In the genomic region with DNA sequence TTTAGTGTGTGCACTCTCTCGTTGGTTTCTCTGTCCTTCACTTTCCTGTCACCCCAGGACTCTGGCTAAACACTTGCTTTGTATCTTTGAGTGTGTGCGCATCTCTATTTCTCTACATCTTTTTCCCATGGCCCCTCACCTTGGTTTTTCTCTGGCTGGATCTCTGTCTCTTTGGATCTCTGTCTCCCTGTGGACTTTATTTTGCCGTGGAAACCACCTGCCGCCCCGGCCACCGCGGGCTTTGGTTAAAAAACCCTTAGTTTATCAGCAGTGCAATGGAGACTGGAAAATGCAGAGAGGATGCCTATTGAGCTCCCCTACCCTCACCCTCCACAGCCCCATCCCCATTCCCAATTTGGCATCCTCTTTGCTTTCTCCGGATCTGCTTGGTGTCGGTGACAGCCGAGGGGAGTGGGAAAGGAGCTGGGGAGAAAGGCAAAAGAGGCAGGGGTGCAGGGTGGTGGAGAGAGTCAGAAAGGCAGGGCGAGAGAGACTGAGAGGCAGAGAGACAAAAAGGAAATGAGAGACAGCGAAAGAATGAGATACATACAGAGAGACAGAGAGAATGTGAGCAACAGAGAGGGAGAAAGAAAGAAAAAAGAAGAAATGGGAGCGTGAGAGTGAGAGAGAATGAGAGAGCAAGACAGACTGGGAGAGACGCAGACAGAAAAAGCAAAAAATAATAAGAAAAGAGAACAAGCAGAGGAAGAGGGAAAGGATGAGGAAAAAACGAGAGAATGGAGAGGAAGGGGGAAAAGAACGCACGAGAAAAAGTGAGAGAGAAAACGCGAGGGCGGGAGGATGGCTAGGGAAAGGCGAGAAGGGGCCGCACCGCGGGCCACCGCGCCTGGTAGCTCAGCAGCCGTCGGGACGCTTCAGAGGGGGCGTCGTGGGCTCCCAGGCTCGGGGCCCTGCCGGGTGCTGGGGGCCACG, we compare ENCODE assay signal across 18 cellular contexts. TPM values are rescaled to one million over a fixed set of nuclear protein-coding genes. Genes with fewer than 3 reads are reported as not detected.
DNase-seq lines count a peak whose midpoint lies in the region; ATAC-seq and TF ChIP-seq lines count a peak whose summit lies in the region.
"Had no signal": no experiment of that assay in that cellular context is flagged by ENCODE, and none has a peak within 500 bp of the region (broad histone marks: within the 10 kb centered on the region; RNA-seq: fewer than 3 reads in every experiment).

No MANE protein-coding gene starts in this region.

- POLR2A ChIA-PET in activated B cell treated with CpG ODN at 0.5 μM for 24 hours (lab: Charles Lee): no interaction called here

- H3K36me3 Mint-ChIP-seq in activated B cell treated with CpG ODN at 0.5 μM for 24 hours (ENCODE audit: low read depth): no peaks in the 10 kb centered on the region
- no peaks in the 10 kb centered on the region for H3K36me3 Mint-ChIP-seq in activated CD4-positive, alpha-beta T cell treated with anti-CD3 and anti-CD28 coated beads, Interleukin-2, amount 10 ng/mL, durations not matched to agents 24 days and 14 days (ENCODE audit: low read depth)
- H3K36me3 Mint-ChIP-seq: activated naive CD8-positive, alpha-beta T cell treated with anti-CD3 and anti-CD28 coated beads for 36 hours had no signal

- no peak for DNase-seq in right cardiac atrium
- no peak for DNase-seq in Right ventricle myocardium superior
- DNase-seq in activated B cell treated with CpG ODN at 0.5 μM for 24 hours: no peak
- no peak for DNase-seq in activated CD4-positive, alpha-beta T cell treated with anti-CD3 and anti-CD28 coated beads, Interleukin-2, amount 10 ng/mL, durations not matched to agents 24 days and 14 days
- DNase-seq in activated CD4-positive, CD25-positive, alpha-beta regulatory T cell treated with anti-CD3 and anti-CD28 coated beads, Interleukin-2, amount 50 U/mL, for 72 hours: no peak
- DNase-seq in cortex of kidney (lab: John Stamatoyannopoulos, UW): no peak
- DNase-seq: activated CD4-positive, alpha-beta T cell treated with anti-CD3 and anti-CD28 coated beads for 4 hours; activated T-cell treated with anti-CD3 and anti-CD28 coated beads, Interleukin-2, amount 50 U/mL, for 4 hours; NCI-H1092 treated with DMSO at 0.1 percent for 48 hours had no signal

- peaks cover 4% of the 10 kb centered on the region for H3K4me1 ChIP-seq in right cardiac atrium (ENCODE audit: control insufficient read depth, insufficient read depth, low read length)
- H3K4me1 ChIP-seq in muscle layer of duodenum (ENCODE audit: control insufficient read depth in 1 of 2, insufficient read depth in 2 of 2, low read length in 2 of 2): peaks cover 0 to 19% of the 10 kb centered on the region in 2 donors

- no peak for TF ChIP-seq CTCF in activated B cell treated with CpG ODN at 0.5 μM for 24 hours (IDR thresholded peaks at IDR 0.05)

- no peak overlapping the region for H3K27ac Mint-ChIP-seq in activated B cell treated with CpG ODN at 0.5 μM for 24 hours
- no peak overlapping the region for H3K27ac Mint-ChIP-seq in activated CD4-positive, alpha-beta T cell treated with anti-CD3 and anti-CD28 coated beads, Interleukin-2, amount 10 ng/mL, durations not matched to agents 24 days and 14 days
- H3K27ac Mint-ChIP-seq: activated naive CD8-positive, alpha-beta T cell treated with anti-CD3 and anti-CD28 coated beads for 36 hours; T-helper 2 cell treated with Interferon-gamma antibody and Interleukin-4, amounts not matched to agents 5 μg/mL and 100 μg/mL, for 36 hours had no signal

- intact Hi-C loops in right cardiac atrium (cut with DNase I): no loop called here
- intact Hi-C loops in Right ventricle myocardium superior (cut with DNase I): no loop called here
- intact Hi-C loops in activated B cell treated with CpG ODN at 0.5 μM for 24 hours (cut with micrococcal nuclease): loop anchor here (1.0 kb wide), 1 partner anchor 19 kb away; no protein-coding TSS in a partner anchor
- intact Hi-C loops in activated CD4-positive, alpha-beta T cell treated with anti-CD3 and anti-CD28 coated beads, Interleukin-2, amount 10 ng/mL, durations not matched to agents 24 days and 14 days (cut with micrococcal nuclease): loop anchor here (1.0 to 5.0 kb wide), 4 partner anchors 19 to 536 kb away; a partner anchor contains a TSS

- no peaks in the 10 kb centered on the region for H3K9me3 ChIP-seq in right cardiac atrium (ENCODE audit: control insufficient read depth, low read length)
- H3K9me3 ChIP-seq in muscle layer of duodenum (ENCODE audit: control insufficient read depth in 1 of 2, low read length in 2 of 2): no peaks in the 10 kb centered on the region

- no peaks in the 10 kb centered on the region for H3K9me3 Mint-ChIP-seq in activated B cell treated with CpG ODN at 0.5 μM for 24 hours
- no peaks in the 10 kb centered on the region for H3K9me3 Mint-ChIP-seq in activated CD4-positive, alpha-beta T cell treated with anti-CD3 and anti-CD28 coated beads, Interleukin-2, amount 10 ng/mL, durations not matched to agents 24 days and 14 days
- H3K9me3 Mint-ChIP-seq: activated naive CD8-positive, alpha-beta T cell treated with anti-CD3 and anti-CD28 coated beads for 36 hours; activated T-cell treated with anti-CD3 and anti-CD28 coated beads, Interleukin-2, amount 50 U/mL, for 4 hours; T-helper 2 cell treated with Interferon-gamma antibody and Interleukin-4, amounts not matched to agents 5 μg/mL and 100 μg/mL, for 36 hours had no signal

- H3K4me3 ChIP-seq in right cardiac atrium (ENCODE audit: low read length) (peak overlapping the region; percentile 65), muscle layer of duodenum (ENCODE audit: low read depth in 1 of 2, low read length in 2 of 2) (peak overlapping the region; percentile 24 to 66)

- H3K36me3 ChIP-seq in muscle layer of duodenum (ENCODE audit: control insufficient read depth in 1 of 2, insufficient read depth in 2 of 2, low read length in 2 of 2): no peaks in the 10 kb centered on the region

- CTCF ChIA-PET in activated B cell treated with CpG ODN at 0.5 μM for 24 hours (lab: Charles Lee): no interaction called here

- no peak overlapping the region for H3K27ac ChIP-seq in right cardiac atrium (ENCODE audit: low read length)
- no peak overlapping the region for H3K27ac ChIP-seq in muscle layer of duodenum (ENCODE audit: low read length)

- peaks cover 36% of the 10 kb centered on the region for H3K27me3 Mint-ChIP-seq in activated B cell treated with CpG ODN at 0.5 μM for 24 hours
- peaks cover 65% of the 10 kb centered on the region for H3K27me3 Mint-ChIP-seq in activated CD4-positive, alpha-beta T cell treated with anti-CD3 and anti-CD28 coated beads, Interleukin-2, amount 10 ng/mL, durations not matched to agents 24 days and 14 days

- no peaks in the 10 kb centered on the region for H3K27me3 ChIP-seq in right cardiac atrium (ENCODE audit: control insufficient read depth, insufficient read depth)
- H3K27me3 ChIP-seq in muscle layer of duodenum (ENCODE audit: low read depth, low read length): peaks cover 19% of the 10 kb centered on the region

- WGBS in right cardiac atrium: 4% methylated on average over 27 of the region's 34 CpGs

- peaks cover 12% of the 10 kb centered on the region for H3K4me1 Mint-ChIP-seq in activated B cell treated with CpG ODN at 0.5 μM for 24 hours
- peaks cover 11% of the 10 kb centered on the region for H3K4me1 Mint-ChIP-seq in activated CD4-positive, alpha-beta T cell treated with anti-CD3 and anti-CD28 coated beads, Interleukin-2, amount 10 ng/mL, durations not matched to agents 24 days and 14 days

- no peak overlapping the region for H3K4me3 Mint-ChIP-seq in activated B cell treated with CpG ODN at 0.5 μM for 24 hours
- no peak overlapping the region for H3K4me3 Mint-ChIP-seq in activated CD4-positive, alpha-beta T cell treated with anti-CD3 and anti-CD28 coated beads, Interleukin-2, amount 10 ng/mL, durations not matched to agents 24 days and 14 days
- H3K4me3 Mint-ChIP-seq: activated naive CD8-positive, alpha-beta T cell treated with anti-CD3 and anti-CD28 coated beads for 36 hours; activated T-cell treated with anti-CD3 and anti-CD28 coated beads, Interleukin-2, amount 50 U/mL, for 4 hours; T-helper 2 cell treated with Interferon-gamma antibody and Interleukin-4, amounts not matched to agents 5 μg/mL and 100 μg/mL, for 36 hours had no signal

- ATAC-seq in right cardiac atrium (no peak), Right ventricle myocardium superior (ENCODE audit: poor library complexity) (no peak), activated B cell treated with CpG ODN at 0.5 μM for 24 hours (ENCODE audit: low read depth) (peak; percentile 16), GM19452 (IDR thresholded peaks at IDR 0.05; ENCODE audit: unreplicated experiment) (no peak)
- ATAC-seq: HepG2 had no signal

RNA-seq across cellular contexts. Expression of a gene that starts 0.7 kb away (rescaled TPM):
- total RNA-seq in right cardiac atrium: not detected
- not detected for polyA plus RNA-seq in right cardiac atrium
- total RNA-seq in Right ventricle myocardium superior: not detected
- not detected in 2 replicates for total RNA-seq in activated B cell treated with CpG ODN at 0.5 μM for 24 hours
- 0.26 TPM in 1 of 2 replicates, not detected in the other for total RNA-seq in activated CD4-positive, alpha-beta T cell treated with anti-CD3 and anti-CD28 coated beads, Interleukin-2, amount 10 ng/mL, durations not matched to agents 24 days and 14 days
- total RNA-seq: activated naive CD8-positive, alpha-beta T cell treated with anti-CD3 and anti-CD28 coated beads for 36 hours; activated T-cell treated with anti-CD3 and anti-CD28 coated beads, Interleukin-2, amount 50 U/mL, for 4 hours; glomerular endothelial cell; HepG2; kidney epithelial cell; mucosa of gallbladder; posterior vena cava had no signal
- polyA plus RNA-seq: HepG2 had no signal

Comparison
In these comparisons a context has a peak if more than half of its experiments do, and no peak if none do; other contexts are left out.
1. intact Hi-C loops: an anchor here in activated B cell treated with CpG ODN at 0.5 μM for 24 hours (1.0 kb wide) and activated CD4-positive, alpha-beta T cell treated with anti-CD3 and anti-CD28 coated beads, Interleukin-2, amount 10 ng/mL, durations not matched to agents 24 days and 14 days (1.0 to 5.0 kb wide); none called in right cardiac atrium and Right ventricle myocardium superior.